26 cellular contexts compared by ENCODE assay signal in genomic region chr15:85393206-85393605, GRCh38. TPM values are rescaled to one million over a fixed set of nuclear protein-coding genes. Genes with fewer than 3 reads are reported as not detected.
DNase-seq lines count a peak whose midpoint lies in the region; ATAC-seq and TF ChIP-seq lines count a peak whose summit lies in the region.
"Had no signal": no experiment of that assay in that cellular context is flagged by ENCODE, and none has a peak within 500 bp of the region (broad histone marks: within the 10 kb centered on the region; RNA-seq: fewer than 3 reads in every experiment).

No MANE protein-coding gene starts in this region.

- H3K9ac ChIP-seq in IMR-90 (ENCODE audit: low read depth, low read length): no peak overlapping the region
- H3K9ac ChIP-seq: parathyroid adenoma had no signal

- H3K4me2 ChIP-seq in IMR-90 (ENCODE audit: low read depth, low read length) (no peak overlapping the region), PC-9 (peak overlapping the region; percentile 55)

- no peak overlapping the region for H3K4ac ChIP-seq in IMR-90 (ENCODE audit: low read depth, low read length)

- WGBS in IMR-90 (ENCODE audit: extremely low coverage in 2 of 2, insufficient read length in 1 of 2), 2 experiments: 100% methylated on average over 2 of the region's 2 CpGs; no CpG with 5 or more reads in 1 of the 2 experiments

- POLR2A ChIA-PET in IMR-90 (lab: Charles Lee; ENCODE audit: unreplicated experiment) (no interaction called here), PC-9 (lab: Charles Lee; ENCODE audit: unreplicated experiment) (no interaction called here), A673 (lab: Charles Lee; ENCODE audit: low non-redundant PET) (no interaction called here)

- TF ChIP-seq RAD21 in IMR-90 (IDR thresholded peaks at IDR 0.05; ENCODE audit: low read length): no peak

- H2BK20ac ChIP-seq in IMR-90 (ENCODE audit: low read depth, low read length): no peak overlapping the region

- H2AFZ ChIP-seq in IMR-90 (replicated peaks; ENCODE audit: low read length, poor library complexity) (no peak overlapping the region), PC-9 (no peak overlapping the region)
- H2AFZ ChIP-seq: parathyroid adenoma had no signal

- H4K8ac ChIP-seq in IMR-90 (ENCODE audit: low read depth in 2 of 2, low read length in 2 of 2): no peak overlapping the region

- H4K20me1 ChIP-seq in IMR-90 (ENCODE audit: insufficient read depth, low read length): peaks cover 49% of the 10 kb centered on the region
- peaks cover 30% of the 10 kb centered on the region for H4K20me1 ChIP-seq in PC-9 (ENCODE audit: insufficient read depth)

- H3K4me3 ChIP-seq in IMR-90 (ENCODE audit: insufficient read depth, low read depth, low read length) (no peak overlapping the region), PC-9 (no peak overlapping the region), A673 (ENCODE audit: low read depth, low read length, poor library complexity, severe bottlenecking) (no peak overlapping the region)
- H3K4me3 ChIP-seq: right atrium auricular region, upper lobe of right lung had no signal

- no peaks in the 10 kb centered on the region for H3K36me3 ChIP-seq in IMR-90 (ENCODE audit: control insufficient read depth, insufficient read depth, low read length)
- H3K36me3 ChIP-seq in PC-9 (ENCODE audit: low read depth): no peaks in the 10 kb centered on the region; the same call in 1 of the 2 replicates
- H3K36me3 ChIP-seq in A673 (ENCODE audit: insufficient read depth, low read length, poor library complexity, severe bottlenecking): no peaks in the 10 kb centered on the region
- H3K36me3 ChIP-seq: right atrium auricular region, upper lobe of right lung had no signal

- no peak overlapping the region for H2BK120ac ChIP-seq in IMR-90 (ENCODE audit: low read depth, low read length)

- no peak overlapping the region for H4K5ac ChIP-seq in IMR-90 (ENCODE audit: low read depth, low read length)

- CTCF ChIA-PET in IMR-90 (lab: Yijun Ruan, JAX): interaction anchor here (0.6 kb wide), 1 partner anchor 68 kb away, joined by 4 read pairs; no protein-coding TSS in a partner anchor
- CTCF ChIA-PET in PC-9 (lab: Charles Lee): interaction anchor here (0.6 kb wide), 1 partner anchor 461 kb away, joined by 18 read pairs; no protein-coding TSS in a partner anchor
- CTCF ChIA-PET in A673 (lab: Charles Lee): no interaction called here

- dilution Hi-C loops in IMR-90 (cut with HindIII; ENCODE audit: low sequenced_read_pairs, unreplicated experiment): no loop called here

- H3K9me2 ChIP-seq in PC-9 (ENCODE audit: insufficient read depth): no peaks in the 10 kb centered on the region

- in situ Hi-C loops in IMR-90 (cut with MboI; ENCODE audit: low sequenced_read_pairs) (no loop called here), GM13977 (cut with MboI; ENCODE audit: low pct_unique_long_range_greater_than_20kb, low sequenced_read_pairs, unreplicated experiment) (no loop called here)

- no peak overlapping the region for H2BK15ac ChIP-seq in IMR-90 (ENCODE audit: low read depth, low read length)

- no peak for TF ChIP-seq CTCF in IMR-90 (conservative IDR thresholded peaks at IDR 0.05; ENCODE audit: low read depth, low read length)
- no peak for TF ChIP-seq CTCF in PC-9 (conservative IDR thresholded peaks at IDR 0.05)
- TF ChIP-seq CTCF in endothelial cell (IDR thresholded peaks at IDR 0.05; ENCODE audit: unreplicated experiment): no peak
- TF ChIP-seq CTCF in A673 (conservative IDR thresholded peaks at IDR 0.05; ENCODE audit: low read depth, low read length): no peak
- no peak for TF ChIP-seq CTCF in GM13977 (IDR thresholded peaks at IDR 0.05; ENCODE audit: extremely low read depth, insufficient read depth, missing control alignments)

- intact Hi-C loops in IMR-90 (cut with micrococcal nuclease): no loop called here
- intact Hi-C loops in PC-9 (cut with micrococcal nuclease; ENCODE audit: unreplicated experiment): no loop called here
- intact Hi-C loops in A673 (cut with micrococcal nuclease; ENCODE audit: unreplicated experiment): no loop called here

- H3K27ac ChIP-seq in IMR-90 (ENCODE audit: insufficient read depth, low read length): no peak overlapping the region
- peak overlapping the region; percentile 58 for H3K27ac ChIP-seq in PC-9
- H3K27ac ChIP-seq in A673 (ENCODE audit: low read depth, low read length, poor library complexity, severe bottlenecking): no peak overlapping the region
- H3K27ac ChIP-seq: HL-60, parathyroid adenoma, right atrium auricular region, upper lobe of right lung had no signal

- peaks cover 33 to 75% of the 10 kb centered on the region in 2 experiments for H3K79me1 ChIP-seq in IMR-90 (ENCODE audit: low read depth in 1 of 2, low read length in 2 of 2)

- no peak overlapping the region for H3K4me3 Mint-ChIP-seq in endothelial cell (ENCODE audit: unreplicated experiment)
- H3K4me3 Mint-ChIP-seq in stimulated activated memory B cell treated with anti-CD40 and anti-IgM and Interleukin-4, amounts not matched to agents 10 μg/mL and 1 μg/mL and 100 μg/mL, for 72 hours: no peak overlapping the region
- H3K4me3 Mint-ChIP-seq: CD4-positive, alpha-beta T cell; central memory CD8-positive, alpha-beta T cell; natural killer cell treated with Interleukin-12 subunit alpha and Interleukin-12 subunit beta and Interleukin-15 and Interleukin-18, amount 100 ng/mL, for 72 hours; WTC11 had no signal

- H3F3A ChIP-seq in PC-9 (ENCODE audit: insufficient read depth, low read depth): peaks cover 43% of the 10 kb centered on the region

- DNase-seq in IMR-90 (no peak), PC-9 (no peak), endothelial cell (ENCODE audit: low spot score) (no peak), A673 (ENCODE audit: low spot score) (no peak), GM13977 (ENCODE audit: low spot score) (no peak), NAMALWA (ENCODE audit: low spot score) (no peak)
- DNase-seq: activated CD4-positive, alpha-beta T cell treated with anti-CD3 and anti-CD28 coated beads, Interleukin-2, amount 50 U/mL, for 4 hours; CD4-positive, alpha-beta T cell; dermis blood vessel endothelial cell; GOT3; hippocampal formation; midbrain; NCI-H1105; NCI-H187 treated with DMSO at 0.1 percent for 48 hours; NCI-H524; SHP77 treated with DMSO at 0.1 percent for 48 hours; stimulated activated CD4-positive, alpha-beta T cell treated with anti-CD3 and anti-CD28 coated beads, Interleukin-2, amount 100 ng/mL, for 24 hours; upper lobe of right lung had no signal

- H3K23ac ChIP-seq in IMR-90 (ENCODE audit: low read depth, low read length): no peak overlapping the region

- no peak overlapping the region for H3K56ac ChIP-seq in IMR-90 (ENCODE audit: extremely low read depth, insufficient read depth, low read length)

- H2AK9ac ChIP-seq in IMR-90 (replicated peaks; ENCODE audit: low read depth, low read length, poor library complexity): no peak overlapping the region

- H3K27me3 Mint-ChIP-seq in endothelial cell (ENCODE audit: unreplicated experiment): peaks cover 1% of the 10 kb centered on the region
- H3K27me3 Mint-ChIP-seq in stimulated activated memory B cell treated with anti-CD40 and anti-IgM and Interleukin-4, amounts not matched to agents 10 μg/mL and 1 μg/mL and 100 μg/mL, for 72 hours: no peaks in the 10 kb centered on the region
- H3K27me3 Mint-ChIP-seq: CD4-positive, alpha-beta T cell; central memory CD8-positive, alpha-beta T cell; natural killer cell treated with Interleukin-12 subunit alpha and Interleukin-12 subunit beta and Interleukin-15 and Interleukin-18, amount 100 ng/mL, for 72 hours had no signal

- H4K91ac ChIP-seq in IMR-90 (ENCODE audit: insufficient read depth, low read depth, low read length): no peak overlapping the region

- BruUV-seq in IMR-90 (replicated peaks; lab: Mats Ljungman, UMichigan) (no TSS peak), PC-9 (replicated peaks; lab: Mats Ljungman, UMichigan) (no TSS peak), A673 (replicated peaks; lab: Mats Ljungman, UMichigan) (no TSS peak)

- peaks cover 10% of the 10 kb centered on the region for H3K9me1 ChIP-seq in IMR-90 (ENCODE audit: insufficient read depth, low read length)

- no peak overlapping the region for H3K18ac ChIP-seq in IMR-90 (ENCODE audit: low read depth, low read length)

- TF ChIP-seq POLR2A in IMR-90 (IDR thresholded peaks at IDR 0.05; ENCODE audit: low read depth, low read length): no peak

- no peak overlapping the region for H2BK5ac ChIP-seq in IMR-90 (ENCODE audit: low read depth, low read length, poor library complexity, severe bottlenecking)

- H3K36me3 Mint-ChIP-seq in endothelial cell (ENCODE audit: low read depth, unreplicated experiment): no peaks in the 10 kb centered on the region
- no peaks in the 10 kb centered on the region for H3K36me3 Mint-ChIP-seq in stimulated activated memory B cell treated with anti-CD40 and anti-IgM and Interleukin-4, amounts not matched to agents 10 μg/mL and 1 μg/mL and 100 μg/mL, for 72 hours
- H3K36me3 Mint-ChIP-seq: natural killer cell treated with Interleukin-12 subunit alpha and Interleukin-12 subunit beta and Interleukin-15 and Interleukin-18, amount 100 ng/mL, for 72 hours; WTC11 had no signal

- H3K27me3 ChIP-seq in IMR-90 (ENCODE audit: control insufficient read depth, insufficient read depth, low read length) (no peaks in the 10 kb centered on the region), PC-9 (ENCODE audit: insufficient read depth, low read depth) (no peaks in the 10 kb centered on the region), A673 (replicated peaks; ENCODE audit: insufficient read depth, low read depth, low read length, poor library complexity) (no peaks in the 10 kb centered on the region)
- H3K27me3 ChIP-seq: right atrium auricular region, upper lobe of right lung had no signal

- H3K27ac Mint-ChIP-seq in endothelial cell (ENCODE audit: unreplicated experiment): peak overlapping the region; percentile 34
- peak overlapping the region; percentile 18 for H3K27ac Mint-ChIP-seq in stimulated activated memory B cell treated with anti-CD40 and anti-IgM and Interleukin-4, amounts not matched to agents 10 μg/mL and 1 μg/mL and 100 μg/mL, for 72 hours
- H3K27ac Mint-ChIP-seq: CD4-positive, alpha-beta T cell; natural killer cell treated with Interleukin-12 subunit alpha and Interleukin-12 subunit beta and Interleukin-15 and Interleukin-18, amount 100 ng/mL, for 72 hours; WTC11 had no signal

- peaks cover 100% of the 10 kb centered on the region for H3K79me2 ChIP-seq in PC-9 (ENCODE audit: low read depth)

- H3K4me1 Mint-ChIP-seq in endothelial cell (ENCODE audit: unreplicated experiment): peaks cover 38% of the 10 kb centered on the region
- peaks cover 38% of the 10 kb centered on the region for H3K4me1 Mint-ChIP-seq in stimulated activated memory B cell treated with anti-CD40 and anti-IgM and Interleukin-4, amounts not matched to agents 10 μg/mL and 1 μg/mL and 100 μg/mL, for 72 hours

- no peak overlapping the region for H3K14ac ChIP-seq in IMR-90 (replicated peaks; ENCODE audit: low read depth, low read length)

- H3K4me1 ChIP-seq in IMR-90 (ENCODE audit: control insufficient read depth, insufficient read depth, low read length) (peaks cover 3% of the 10 kb centered on the region; the same call in 1 of the 2 replicates), PC-9 (replicated peaks; ENCODE audit: insufficient read depth) (peaks cover 34% of the 10 kb centered on the region), A673 (ENCODE audit: insufficient read depth, low read length, poor library complexity, severe bottlenecking) (peaks cover 31% of the 10 kb centered on the region)

- no peaks in the 10 kb centered on the region for H3K9me3 Mint-ChIP-seq in endothelial cell (ENCODE audit: unreplicated experiment)
- no peaks in the 10 kb centered on the region for H3K9me3 Mint-ChIP-seq in stimulated activated memory B cell treated with anti-CD40 and anti-IgM and Interleukin-4, amounts not matched to agents 10 μg/mL and 1 μg/mL and 100 μg/mL, for 72 hours
- H3K9me3 Mint-ChIP-seq: CD4-positive, alpha-beta T cell; central memory CD8-positive, alpha-beta T cell; natural killer cell treated with Interleukin-12 subunit alpha and Interleukin-12 subunit beta and Interleukin-15 and Interleukin-18, amount 100 ng/mL, for 72 hours; WTC11 had no signal

- H2AK5ac ChIP-seq in IMR-90 (ENCODE audit: low read depth, low read length): no peak overlapping the region

- ATAC-seq in IMR-90 (ENCODE audit: low read depth): peak; percentile 44; the same call in 1 of the 2 replicates
- no peak for ATAC-seq in stimulated activated memory B cell treated with anti-CD40 and anti-IgM and Interleukin-4, amounts not matched to agents 10 μg/mL and 1 μg/mL and 100 μg/mL, for 72 hours
- ATAC-seq: natural killer cell treated with Interleukin-12 subunit alpha and Interleukin-12 subunit beta and Interleukin-15 and Interleukin-18, amount 100 ng/mL, for 72 hours; Panc1; upper lobe of right lung; WTC11 had no signal

- H3K9me3 ChIP-seq in IMR-90 (ENCODE audit: control insufficient read depth, insufficient read depth, low read length) (no peaks in the 10 kb centered on the region), PC-9 (ENCODE audit: insufficient read depth, low read depth) (no peaks in the 10 kb centered on the region), A673 (ENCODE audit: low read depth, low read length, poor library complexity, severe bottlenecking) (no peaks in the 10 kb centered on the region)
- H3K9me3 ChIP-seq: right atrium auricular region, upper lobe of right lung had no signal

RNA-seq across cellular contexts. Expression of gene AKAP13, which starts 12.8 kb away (rescaled TPM):
- total RNA-seq in IMR-90 (2012; rRNA removed) (46.4 and 46.9 TPM in 2 replicates), PC-9 (2021) (78.3 and 82.5 TPM in 2 replicates), endothelial cell (ENCODE audit: unreplicated experiment) (249 TPM), A673 (2021) (53.3 and 54.5 TPM in 2 replicates)
- polyA plus RNA-seq in IMR-90 (2012; rRNA removed): 10.4 and 11.6 TPM in 2 replicates
- polyA plus RNA-seq in IMR-90 (2012; cell fraction: cytosol; rRNA removed): 5.6 and 6.4 TPM in 2 replicates
- 34.4 and 43.0 TPM in 2 replicates for polyA plus RNA-seq in IMR-90 (2012; cell fraction: nucleus; rRNA removed; ENCODE audit: low replicate concordance)
